ENCODE assay signal across 12 cellular contexts in genomic region chr5:3602713-3603502, GRCh38. TPM values are rescaled to one million over a fixed set of nuclear protein-coding genes. Genes with fewer than 3 reads are reported as not detected.
DNase-seq lines count a peak whose midpoint lies in the region; ATAC-seq and TF ChIP-seq lines count a peak whose summit lies in the region.
"Had no signal": no experiment of that assay in that cellular context is flagged by ENCODE, and none has a peak within 500 bp of the region (broad histone marks: within the 10 kb centered on the region; RNA-seq: fewer than 3 reads in every experiment).

No MANE protein-coding gene starts in this region.

- TF ChIP-seq POLR2A in NB4 (IDR thresholded peaks at IDR 0.05; ENCODE audit: extremely low read depth, insufficient read length): no peak
- no peak for TF ChIP-seq POLR2A in esophagus squamous epithelium (IDR thresholded peaks at IDR 0.05)
- no peak for TF ChIP-seq POLR2A in vagina (IDR thresholded peaks at IDR 0.05)

- no peaks in the 10 kb centered on the region for H3K9me3 ChIP-seq in esophagus squamous epithelium
- no peaks in the 10 kb centered on the region for H3K9me3 ChIP-seq in vagina

- peak; percentile 77 for TF ChIP-seq CTCF in 22Rv1 (IDR thresholded peaks at IDR 0.05)
- TF ChIP-seq CTCF in NB4 (IDR thresholded peaks at IDR 0.05; ENCODE audit: low read depth, low read length): peak; percentile 16
- peak in 4 of 6 experiments; percentile 26 to 62 (median 36) for TF ChIP-seq CTCF in esophagus squamous epithelium (IDR thresholded peaks at IDR 0.05)
- TF ChIP-seq CTCF in natural killer cell (IDR thresholded peaks at IDR 0.05): no peak
- no peak for TF ChIP-seq CTCF in vagina (IDR thresholded peaks at IDR 0.05)

- no peaks in the 10 kb centered on the region for H3K36me3 ChIP-seq in esophagus squamous epithelium
- H3K36me3 ChIP-seq in vagina: no peaks in the 10 kb centered on the region

- WGBS in esophagus squamous epithelium, 2 donors: 9 to 17% methylated on average over 6 to 20 of the region's 48 CpGs

- intact Hi-C loops in esophagus squamous epithelium (cut with DNase I) (no loop called here), natural killer cell (cut with micrococcal nuclease) (no loop called here), vagina (cut with DNase I) (no loop called here)

- H3K4me1 ChIP-seq in esophagus squamous epithelium (peaks cover 5 to 33% (median 8%) of the 10 kb centered on the region in 3 donors), vagina (peaks cover 13% of the 10 kb centered on the region)

- no peak overlapping the region for H3K27ac ChIP-seq in 22Rv1
- H3K27ac ChIP-seq in esophagus squamous epithelium: no peak overlapping the region
- no peak overlapping the region for H3K27ac ChIP-seq in vagina

- peaks cover 11% of the 10 kb centered on the region for H3K36me3 Mint-ChIP-seq in natural killer cell
- H3K36me3 Mint-ChIP-seq: stimulated activated effector memory CD8-positive, alpha-beta T cell treated with anti-CD3 and anti-CD28 coated beads, Interleukin-12 subunit alpha, Interleukin-12 subunit beta, amount 100 ng/mL, for 72 hours had no signal

- no peaks in the 10 kb centered on the region for H3K9me3 Mint-ChIP-seq in natural killer cell
- H3K9me3 Mint-ChIP-seq: dendritic cell treated with granulocyte-macrophage colony-stimulating factor and Interleukin-4, amounts not matched to agents 40 ng/mL and 50 ng/mL, for 4 days had no signal

- peak in 1 of 3 donors; percentile 52 for ATAC-seq in natural killer cell
- ATAC-seq in HG03565 (IDR thresholded peaks at IDR 0.05; ENCODE audit: unreplicated experiment): no peak
- no peak for ATAC-seq in GM18867 (IDR thresholded peaks at IDR 0.05; ENCODE audit: unreplicated experiment)
- ATAC-seq: stimulated activated effector memory CD8-positive, alpha-beta T cell treated with anti-CD3 and anti-CD28 coated beads, Interleukin-12 subunit alpha, Interleukin-12 subunit beta, amount 100 ng/mL, for 72 hours had no signal

- no peak overlapping the region for H3K27ac Mint-ChIP-seq in natural killer cell
- H3K27ac Mint-ChIP-seq: dendritic cell treated with granulocyte-macrophage colony-stimulating factor and Interleukin-4, amounts not matched to agents 40 ng/mL and 50 ng/mL, for 4 days; stimulated activated effector memory CD8-positive, alpha-beta T cell treated with anti-CD3 and anti-CD28 coated beads, Interleukin-12 subunit alpha, Interleukin-12 subunit beta, amount 100 ng/mL, for 72 hours had no signal

- H3K27me3 ChIP-seq in esophagus squamous epithelium (peaks cover 4 to 100% (median 36%) of the 10 kb centered on the region in 4 donors), vagina (peaks cover 17% of the 10 kb centered on the region)

- H3K4me1 Mint-ChIP-seq in natural killer cell: peaks cover 10 to 14% of the 10 kb centered on the region in 2 donors
- H3K4me1 Mint-ChIP-seq: stimulated activated effector memory CD8-positive, alpha-beta T cell treated with anti-CD3 and anti-CD28 coated beads, Interleukin-12 subunit alpha, Interleukin-12 subunit beta, amount 100 ng/mL, for 72 hours had no signal

- H3K4me3 ChIP-seq in NB4 (ENCODE audit: low read depth, low read length): no peak overlapping the region
- H3K4me3 ChIP-seq in esophagus squamous epithelium: peak overlapping the region in 3 of 4 donors; percentile 14 to 46 (median 30)
- H3K4me3 ChIP-seq in vagina: peak overlapping the region in 1 of 2 donors; percentile 18

- DNase-seq in NB4 (ENCODE audit: low read depth) (no peak), esophagus squamous epithelium (lab: John Stamatoyannopoulos, UW) (no peak), natural killer cell (no peak), vagina (ENCODE audit: extremely low spot score in 2 of 2) (no peak)
- no peak for DNase-seq in activated CD4-positive, alpha-beta T cell treated with anti-CD3 and anti-CD28 coated beads, Interleukin-2, amount 50 U/mL, for 4 hours
- DNase-seq: NCI-H524 treated with DMSO at 0.1 percent for 48 hours had no signal

- peaks cover 71 to 76% of the 10 kb centered on the region in 2 donors for H3K27me3 Mint-ChIP-seq in natural killer cell (ENCODE audit: low read depth in 2 of 2)

- H3K4me3 Mint-ChIP-seq in natural killer cell: peak overlapping the region; percentile 31
- H3K4me3 Mint-ChIP-seq: dendritic cell treated with granulocyte-macrophage colony-stimulating factor and Interleukin-4, amounts not matched to agents 40 ng/mL and 50 ng/mL, for 4 days; stimulated activated effector memory CD8-positive, alpha-beta T cell treated with anti-CD3 and anti-CD28 coated beads, Interleukin-12 subunit alpha, Interleukin-12 subunit beta, amount 100 ng/mL, for 72 hours had no signal

RNA-seq across cellular contexts. Expression of gene IRX1, which starts 7.3 kb away (rescaled TPM):
- under 1 TPM in 2 of 4 donors, not detected in 2; 0.95 to 0.97 TPM for total RNA-seq in esophagus squamous epithelium
- total RNA-seq in natural killer cell: not detected
- not detected for total RNA-seq in vagina
- total RNA-seq: activated CD8-positive, alpha-beta memory T cell treated with anti-CD3 and anti-CD28 coated beads for 36 hours had no signal

Comparison
In these comparisons a context has a peak if more than half of its experiments do, and no peak if none do; other contexts are left out.
1. CTCF ChIP-seq: peak in 22Rv1 (single experiment), NB4 (single experiment) and esophagus squamous epithelium (4 of 6); none in natural killer cell (single experiment) and vagina (0 of 3).